8 cellular contexts compared by ENCODE assay signal in the genomic region with DNA sequence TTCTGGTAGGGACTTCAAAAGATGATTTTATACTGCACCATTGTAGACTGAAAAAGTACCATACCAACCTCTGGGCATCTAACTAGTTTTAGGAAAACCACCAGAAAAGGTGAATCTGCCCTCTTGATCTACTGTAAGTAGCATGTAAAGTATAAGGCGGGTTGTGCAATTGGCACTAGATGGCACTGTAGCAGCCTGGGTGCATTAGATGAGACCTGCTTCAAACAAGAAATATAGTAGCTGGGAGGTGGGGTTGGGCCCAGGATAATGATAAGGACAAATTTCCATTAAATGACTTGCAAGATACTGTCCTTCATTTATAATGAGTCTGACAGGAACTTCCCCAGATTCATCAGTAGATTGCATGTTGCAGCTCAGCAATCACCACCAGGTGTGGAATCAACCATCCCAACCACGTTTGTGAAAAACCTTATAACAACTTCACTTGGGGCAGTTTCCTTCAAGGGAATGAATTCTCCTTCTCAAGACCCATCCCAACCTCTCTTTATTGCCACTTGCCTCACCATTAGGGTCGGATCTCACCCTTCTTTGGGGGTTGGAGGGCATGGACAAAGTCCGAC.
DNase-seq lines count a peak whose midpoint lies in the region; ATAC-seq and TF ChIP-seq lines count a peak whose summit lies in the region.

No MANE protein-coding gene starts in this region.

- H3K4me1 ChIP-seq in KMS-11 (ENCODE audit: low read depth, poor library complexity, severe bottlenecking), result peaks cover 67% of the 10 kb centered on the region

- TF ChIP-seq CTCF in KMS-11 (conservative IDR thresholded peaks at IDR 0.05; ENCODE audit: low read depth, low read length) (peak; percentile 50), WI38 (IDR thresholded peaks at IDR 0.05; ENCODE audit: low read depth, low read length) (peak; percentile 13; the same call in 1 of the 2 replicates)

- H4K20me1 ChIP-seq in KMS-11 (ENCODE audit: insufficient read depth), result no peaks in the 10 kb centered on the region

- no peak overlapping the region for H2AFZ ChIP-seq in KMS-11 (ENCODE audit: low read depth)

- H3K4me2 ChIP-seq in KMS-11, result no peak overlapping the region

- no peak overlapping the region for H3K9ac ChIP-seq in KMS-11

- H3K36me3 ChIP-seq in KMS-11 (ENCODE audit: insufficient read depth), result no peaks in the 10 kb centered on the region

- ATAC-seq in HG03571 (IDR thresholded peaks at IDR 0.05; ENCODE audit: unreplicated experiment) (no peak), GM19395 (IDR thresholded peaks at IDR 0.05; ENCODE audit: unreplicated experiment) (no peak)

- no peak overlapping the region for H3K4me3 ChIP-seq in KMS-11 (IDR thresholded peaks at IDR 0.05; ENCODE audit: insufficient read depth, low read depth, low read length)
- no peak overlapping the region for H3K4me3 ChIP-seq in WI38 (ENCODE audit: low read depth, low read length)

- DNase-seq in EL (peak; percentile 37), iris pigment epithelial cell (ENCODE audit: low read depth) (peak; percentile 48), DMS153 (lab: John Stamatoyannopoulos, UW) (no peak), NCI-H187 treated with DMSO at 0.1 percent for 48 hours (lab: John Stamatoyannopoulos, UW) (no peak)

- no peak overlapping the region for H3K27ac ChIP-seq in KMS-11

- H3K27me3 ChIP-seq in KMS-11 (ENCODE audit: insufficient read depth, low read depth), result no peaks in the 10 kb centered on the region

- H3K79me2 ChIP-seq in KMS-11 (ENCODE audit: insufficient read depth, low read depth), result no peaks in the 10 kb centered on the region

Comparison
In these comparisons a context has a peak if more than half of its experiments do, and no peak if none do; other contexts are left out.
1. DNase-seq: peak in EL (single experiment) and iris pigment epithelial cell (single experiment); none in DMS153 (single experiment) and NCI-H187 treated with DMSO at 0.1 percent for 48 hours (single experiment).